Comparison of ENCODE assay signal across 18 cellular contexts in genomic region chr17:57138956-57139576, GRCh38. TPM values are rescaled to one million over a fixed set of nuclear protein-coding genes. Genes with fewer than 3 reads are reported as not detected.
A peak's percentile ranks its signal among the peaks of the same experiment; 100 is the strongest.
DNase-seq lines count a peak whose midpoint lies in the region; TF ChIP-seq lines count a peak whose summit lies in the region.
"Had no signal": no experiment of that assay in that cellular context is flagged by ENCODE, and none has a peak within 500 bp of the region (broad histone marks: within the 10 kb centered on the region; RNA-seq: fewer than 3 reads in every experiment).

No MANE protein-coding gene starts in this region.

- intact Hi-C loops in posterior vena cava (cut with DNase I): loop anchor here in 1 of 2 donors (10.0 kb wide), 1 partner anchor 606 kb away; the partner anchor contains the start of gene CCDC182
- intact Hi-C loops in dorsolateral prefrontal cortex (cut with DNase I): loop anchor here (10.0 kb wide), 2 partner anchors 456 to 526 kb away; no protein-coding TSS in a partner anchor

- H3K27ac ChIP-seq in dorsolateral prefrontal cortex: no peak overlapping the region
- H3K27ac ChIP-seq: HL-60, KMS-11 had no signal

- DNase-seq in stimulated activated CD4-positive, alpha-beta T cell treated with anti-CD3 and anti-CD28 coated beads, Interleukin-1b, Interleukin-23, amount 100 ng/mL, for 48 hours: peak; percentile 15
- DNase-seq in stimulated activated CD4-positive, alpha-beta T cell treated with anti-CD3 and anti-CD28 coated beads, Interleukin-4, amount 100 ng/mL, for 24 hours: no peak
- DNase-seq in NCI-H2171 treated with DMSO at 0.1 percent for 48 hours (lab: John Stamatoyannopoulos, UW): peak; percentile 76
- DNase-seq in fibroblast of mammary gland (ENCODE audit: low read depth): peak; percentile 39
- no peak for DNase-seq in retina
- DNase-seq in posterior vena cava (ENCODE audit: low spot score): no peak
- DNase-seq in dorsolateral prefrontal cortex: no peak
- DNase-seq: activated CD4-positive, alpha-beta T cell treated with anti-CD3 and anti-CD28 coated beads for 1 hour; activated naive CD4-positive, alpha-beta T cell treated with Interleukin-2 at 50 U/mL for 16 hours; NCI-H1417 treated with DMSO at 0.1 percent for 48 hours; NCI-H446; occipital lobe; OCI-M1; stimulated activated CD4-positive, alpha-beta T cell treated with anti-CD3 and anti-CD28 coated beads, Interleukin-4, amount 100 ng/mL, for 1 hour; stimulated activated CD8-positive, alpha-beta memory T cell treated with anti-CD3 and anti-CD28 coated beads, Interleukin-4, amount 100 ng/mL, for 48 hours; T-helper 9 cell had no signal

- H3K4me3 ChIP-seq in fibroblast of mammary gland (ENCODE audit: control insufficient read depth, low read depth, low read length) (no peak overlapping the region), dorsolateral prefrontal cortex (no peak overlapping the region)

- no peak for TF ChIP-seq CTCF in fibroblast of mammary gland (conservative IDR thresholded peaks at IDR 0.05; ENCODE audit: control insufficient read depth, insufficient read depth, low read depth, low read length)
- no peak for TF ChIP-seq CTCF in dorsolateral prefrontal cortex (IDR thresholded peaks at IDR 0.05 in 54 of 56, conservative IDR thresholded peaks at IDR 0.05 in 2 of 56; ENCODE audit: low read depth in 1 of 56, partially characterized antibody in 56 of 56)

- H3K27me3 ChIP-seq in dorsolateral prefrontal cortex: no peaks in the 10 kb centered on the region

RNA-seq across cellular contexts. Expression of gene AKAP1, which starts 54.0 kb away (rescaled TPM):
- total RNA-seq in posterior vena cava (10 to 100 TPM; 57.1 to 57.8 TPM), dorsolateral prefrontal cortex (10 to 100 TPM; 37.5 to 77.9 (median 57.2) TPM)

Comparison
In these comparisons a context has a peak if more than half of its experiments do, and no peak if none do; other contexts are left out.
1. DNase-seq: peak in stimulated activated CD4-positive, alpha-beta T cell treated with anti-CD3 and anti-CD28 coated beads, Interleukin-1b, Interleukin-23, amount 100 ng/mL, for 48 hours (single experiment), NCI-H2171 treated with DMSO at 0.1 percent for 48 hours (single experiment) and fibroblast of mammary gland (single experiment); none in stimulated activated CD4-positive, alpha-beta T cell treated with anti-CD3 and anti-CD28 coated beads, Interleukin-4, amount 100 ng/mL, for 24 hours (single experiment), retina (single experiment), posterior vena cava (single experiment) and dorsolateral prefrontal cortex (0 of 10).